21 cellular contexts compared by ENCODE assay signal in genomic region chr16:9007177-9007794, GRCh38. TPM values are rescaled to one million over a fixed set of nuclear protein-coding genes. Genes with fewer than 3 reads are reported as not detected.
DNase-seq lines count a peak whose midpoint lies in the region; ATAC-seq lines count a peak whose summit lies in the region.
"Had no signal": no experiment of that assay in that cellular context is flagged by ENCODE, and none has a peak within 500 bp of the region (broad histone marks: within the 10 kb centered on the region; RNA-seq: fewer than 3 reads in every experiment).

No MANE protein-coding gene starts in this region.

- H3K4me1 Mint-ChIP-seq in activated T-cell treated with anti-CD3 and anti-CD28 coated beads, Interleukin-2, amount 50 U/mL, for 4 hours (ENCODE audit: low read depth) = peaks cover 4% of the 10 kb centered on the region

- DNase-seq in GM03348 (ENCODE audit: low spot score) = peak; percentile 58
- DNase-seq in RKO (ENCODE audit: low spot score) = peak; percentile 39
- peak; percentile 33 for DNase-seq in fibroblast of peridontal ligament (ENCODE audit: extremely low read depth)
- peak; percentile 38 for DNase-seq in skeletal muscle cell (ENCODE audit: low read depth)
- no peak for DNase-seq in activated T-cell treated with anti-CD3 and anti-CD28 coated beads, Interleukin-2, amount 50 U/mL, for 4 hours
- no peak for DNase-seq in middle frontal gyrus (ENCODE audit: extremely low spot score, low spot score)
- DNase-seq: activated CD4-positive, alpha-beta T cell treated with anti-CD3 and anti-CD28 coated beads, Interleukin-2, amount 50 U/mL, for 4 hours; activated naive CD4-positive, alpha-beta T cell; Calu3; caudate nucleus; kidney glomerular epithelial cell; NCI-H1694 treated with DMSO at 0.1 percent for 48 hours; NCI-H748 treated with DMSO at 0.1 percent for 48 hours; PC-9; small intestine; stimulated activated naive CD4-positive, alpha-beta T cell; T-helper 2 cell; tibial artery had no signal

- no peak for ATAC-seq in activated T-cell treated with anti-CD3 and anti-CD28 coated beads, Interleukin-2, amount 50 U/mL, for 4 hours
- no peak for ATAC-seq in HG03342 (IDR thresholded peaks at IDR 0.05; ENCODE audit: unreplicated experiment)
- ATAC-seq: natural killer cell treated with Interleukin-12 subunit alpha and Interleukin-12 subunit beta and Interleukin-15 and Interleukin-18, amount 100 ng/mL, for 72 hours had no signal

- H3K27me3 Mint-ChIP-seq in activated T-cell treated with anti-CD3 and anti-CD28 coated beads, Interleukin-2, amount 50 U/mL, for 4 hours (ENCODE audit: low read depth) = peaks cover 13% of the 10 kb centered on the region

- no peak overlapping the region for H3K4me3 ChIP-seq in skeletal muscle cell (ENCODE audit: low read depth, low read length)
- H3K4me3 ChIP-seq: BLaER1 treated with 17β-estradiol and CSF1 and Interleukin-3, amounts not matched to agents 10 nM and 100 nM; PC-9; tibial artery had no signal

- no peaks in the 10 kb centered on the region for H3K36me3 Mint-ChIP-seq in activated T-cell treated with anti-CD3 and anti-CD28 coated beads, Interleukin-2, amount 50 U/mL, for 4 hours (ENCODE audit: insufficient read depth)
- H3K36me3 Mint-ChIP-seq: natural killer cell treated with Interleukin-12 subunit alpha and Interleukin-12 subunit beta and Interleukin-15 and Interleukin-18, amount 100 ng/mL, for 72 hours had no signal

- no peak overlapping the region for H3K4me3 Mint-ChIP-seq in activated T-cell treated with anti-CD3 and anti-CD28 coated beads, Interleukin-2, amount 50 U/mL, for 4 hours
- H3K4me3 Mint-ChIP-seq: natural killer cell treated with Interleukin-12 subunit alpha and Interleukin-12 subunit beta and Interleukin-15 and Interleukin-18, amount 100 ng/mL, for 72 hours had no signal

- H3K9me3 Mint-ChIP-seq in activated T-cell treated with anti-CD3 and anti-CD28 coated beads, Interleukin-2, amount 50 U/mL, for 4 hours = no peaks in the 10 kb centered on the region
- H3K9me3 Mint-ChIP-seq: natural killer cell treated with Interleukin-12 subunit alpha and Interleukin-12 subunit beta and Interleukin-15 and Interleukin-18, amount 100 ng/mL, for 72 hours had no signal

RNA-seq across cellular contexts. Expression of gene USP7, which starts 43.6 kb away (rescaled TPM):
- total RNA-seq in activated T-cell treated with anti-CD3 and anti-CD28 coated beads, Interleukin-2, amount 50 U/mL, for 4 hours = 100 to 1,000 TPM; 189 to 210 (median 196) TPM

Comparison
In these comparisons a context has a peak if more than half of its experiments do, and no peak if none do; other contexts are left out.
1. DNase-seq: peak in GM03348 (single experiment), RKO (single experiment), fibroblast of peridontal ligament (single experiment) and skeletal muscle cell (single experiment); none in activated T-cell treated with anti-CD3 and anti-CD28 coated beads, Interleukin-2, amount 50 U/mL, for 4 hours (single experiment) and middle frontal gyrus (single experiment).